In genomic region chr2:165953306-165953654, GRCh38 we compare ENCODE assay signal across 8 cellular contexts. TPM values are rescaled to one million over a fixed set of nuclear protein-coding genes. Genes with fewer than 3 reads are reported as not detected.
DNase-seq lines count a peak whose midpoint lies in the region; ATAC-seq and TF ChIP-seq lines count a peak whose summit lies in the region.

No MANE protein-coding gene starts in this region.

- no peak for TF ChIP-seq POLR2A in transverse colon (IDR thresholded peaks at IDR 0.05)

- ATAC-seq in GM21515 (IDR thresholded peaks at IDR 0.05; ENCODE audit: unreplicated experiment) = peak; percentile 41

- intact Hi-C loops in transverse colon (cut with DNase I; ENCODE audit: low total_unique reads) = loop anchor here (5.0 kb wide), 1 partner anchor 174 kb away; the partner anchor contains the start of gene SCN1A

- H3K4me1 ChIP-seq in HUES6 (ENCODE audit: control insufficient read depth, insufficient read depth, low read length) (peaks cover 16% of the 10 kb centered on the region), transverse colon (peaks cover 7 to 28% (median 16%) of the 10 kb centered on the region in 4 donors)

- peak overlapping the region; percentile 69 for H3K9ac ChIP-seq in HUES6 (ENCODE audit: low read length)

- H3K27ac ChIP-seq in HUES6 (ENCODE audit: low read depth, low read length) (peak overlapping the region; percentile 52), adipose tissue (ENCODE audit: low read depth, low read length) (peak overlapping the region; percentile 62), transverse colon (peak overlapping the region; percentile 90 to 96 (median 92))

- in situ Hi-C loops in transverse colon (cut with MboI; ENCODE audit: low pct_ligation_motif_present in 1 of 4, low pct_unique_long_range_greater_than_20kb in 1 of 4, low sequenced_read_pairs in 3 of 4) = no loop called here

- DNase-seq in DMS153 treated with DMSO at 0.1 percent for 48 hours (lab: John Stamatoyannopoulos, UW; ENCODE audit: unreplicated experiment) (peak; percentile 31), kidney glomerular epithelial cell (lab: John Stamatoyannopoulos, UW) (peak; percentile 46), transverse colon (no peak), NCI-H1436 treated with DMSO at 0.1 percent for 48 hours (lab: John Stamatoyannopoulos, UW) (no peak)
- DNase-seq in NK-92 treated with Interleukin-12 subunit alpha and Interleukin-12 subunit beta, amount 100 ng/mL, for 24 hours (lab: John Stamatoyannopoulos, UW) = no peak

- peaks cover 3% of the 10 kb centered on the region; the same call in 1 of the 2 replicates for H3K9me3 ChIP-seq in HUES6 (ENCODE audit: control insufficient read depth, insufficient read depth, low read depth, low read length)
- H3K9me3 ChIP-seq in transverse colon = no peaks in the 10 kb centered on the region

- 0 to 1% (median 0%) methylated on average over 23 to 24 of the region's 24 CpGs for WGBS in adipose tissue, 3 donors
- WGBS in transverse colon (ENCODE audit: low coverage in 1 of 2), 2 donors = 2% methylated on average over 23 of the region's 24 CpGs; no CpG with 5 or more reads in 1 of the 2 donors

- no peak for TF ChIP-seq CTCF in transverse colon (IDR thresholded peaks at IDR 0.05)

- peaks cover 3% of the 10 kb centered on the region; the same call in 1 of the 2 replicates for H3K36me3 ChIP-seq in HUES6 (ENCODE audit: control insufficient read depth, insufficient read depth, low read length)
- H3K36me3 ChIP-seq in transverse colon = peaks cover 0 to 6% (median 0%) of the 10 kb centered on the region in 4 donors

- no peak for TF ChIP-seq EP300 in transverse colon (IDR thresholded peaks at IDR 0.05; ENCODE audit: low read depth)

- peak overlapping the region; percentile 75 for H3K4me3 ChIP-seq in HUES6 (ENCODE audit: low read depth, low read length)
- H3K4me3 ChIP-seq in transverse colon = peak overlapping the region; percentile 47 to 91 (median 80)

- H3K27me3 ChIP-seq in HUES6 (ENCODE audit: control insufficient read depth, insufficient read depth, low read length) (0 out of 2 replicates have a peak, but pooled peaks cover 2% of the 10 kb centered on the region), transverse colon (no peaks in the 10 kb centered on the region)

RNA-seq across cellular contexts. Expression of gene TTC21B, which starts 0.3 kb away (rescaled TPM):
- polyA plus RNA-seq in adipose tissue = 1 to 10 TPM; 4.4 to 6.3 (median 5.8) TPM
- 10 to 100 TPM; 11.9 to 33.8 (median 23.0) TPM for total RNA-seq in transverse colon

Comparison
In these comparisons a context has a peak if more than half of its experiments do, and no peak if none do; other contexts are left out.
1. DNase-seq: peak in DMS153 treated with DMSO at 0.1 percent for 48 hours (single experiment) and kidney glomerular epithelial cell (single experiment); none in transverse colon (single experiment), NK-92 treated with Interleukin-12 subunit alpha and Interleukin-12 subunit beta, amount 100 ng/mL, for 24 hours (single experiment) and NCI-H1436 treated with DMSO at 0.1 percent for 48 hours (single experiment).
2. Peak in every context shown above with its lines, with median percentiles within 50 percentile points of each other: H3K27ac ChIP-seq.